ENCODE assay signal across 12 cellular contexts in the genomic region with DNA sequence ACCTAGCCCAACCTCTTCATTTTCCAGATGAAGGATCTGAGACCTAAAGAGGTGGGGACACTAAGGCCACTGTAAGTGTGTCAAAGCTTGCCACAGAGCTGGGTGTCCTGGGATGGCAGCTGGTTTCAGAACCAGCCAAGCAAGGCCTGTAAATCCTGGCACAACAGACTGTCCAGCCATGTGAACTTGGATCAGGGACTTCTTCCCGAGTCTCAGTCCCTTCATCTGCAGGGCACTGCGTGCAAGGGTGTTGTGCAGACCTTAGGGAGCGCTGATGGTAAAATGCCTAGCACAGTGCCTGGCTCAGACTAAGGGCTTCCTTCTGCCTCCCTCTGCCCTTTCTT.
A peak's percentile ranks its signal among the peaks of the same experiment; 100 is the strongest.
DNase-seq lines count a peak whose midpoint lies in the region; ATAC-seq and TF ChIP-seq lines count a peak whose summit lies in the region.
"Had no signal": no experiment of that assay in that cellular context is flagged by ENCODE, and none has a peak within 500 bp of the region (broad histone marks: within the 10 kb centered on the region; RNA-seq: fewer than 3 reads in every experiment).

No MANE protein-coding gene starts in this region.

- ATAC-seq in right lobe of liver (peak; percentile 0 to 29 (median 20)), GM18873 (IDR thresholded peaks at IDR 0.05; ENCODE audit: low FRiP score, unreplicated experiment) (no peak), GM21423 (IDR thresholded peaks at IDR 0.05; ENCODE audit: unreplicated experiment) (no peak)
- ATAC-seq: activated naive CD4-positive, alpha-beta T cell treated with anti-CD3 and anti-CD28 coated beads, Interleukin-2, amount 50 U/mL, for 72 hours; naive thymus-derived CD4-positive, alpha-beta T cell had no signal

- peak overlapping the region; percentile 50 for H3K4me2 ChIP-seq in GM23248 (ENCODE audit: unreplicated experiment)

- no peaks in the 10 kb centered on the region for H3K36me3 ChIP-seq in GM23248 (ENCODE audit: low read depth)
- no peaks in the 10 kb centered on the region for H3K36me3 ChIP-seq in right lobe of liver
- no peaks in the 10 kb centered on the region for H3K36me3 ChIP-seq in stomach
- H3K36me3 ChIP-seq in testis (ENCODE audit: low read depth, missing control alignments) = no peaks in the 10 kb centered on the region

- in situ Hi-C loops in GM23248 (cut with MboI) = no loop called here

- no peaks in the 10 kb centered on the region for H3K27me3 ChIP-seq in GM23248 (replicated peaks; ENCODE audit: insufficient read depth)
- no peaks in the 10 kb centered on the region for H3K27me3 ChIP-seq in right lobe of liver
- no peaks in the 10 kb centered on the region for H3K27me3 ChIP-seq in stomach
- H3K27me3 ChIP-seq in testis = no peaks in the 10 kb centered on the region

- H4K20me1 ChIP-seq in GM23248 (ENCODE audit: insufficient read depth) = no peaks in the 10 kb centered on the region

- no peaks in the 10 kb centered on the region for H3K79me2 ChIP-seq in GM23248 (ENCODE audit: insufficient read depth)

- no peaks in the 10 kb centered on the region for H3K9me2 ChIP-seq in GM23248 (ENCODE audit: insufficient read depth)

- 39 to 48% methylated on average over 3 of the region's 3 CpGs for WGBS in GM23248 (ENCODE audit: low coverage in 1 of 2, low lambda C conversion rate in 2 of 2, missing lambda C conversion rate in 2 of 2), 2 experiments
- WGBS in right lobe of liver (ENCODE audit: insufficient coverage, low coverage, low lambda C conversion rate, missing lambda C conversion rate) = 60% methylated on average over 1 of the region's 3 CpGs
- WGBS in stomach, 5 donors = 43 to 70% (median 53%) methylated on average over 3 of the region's 3 CpGs
- WGBS in testis, 2 donors = 80 to 90% methylated on average over 3 of the region's 3 CpGs

- peak; percentile 51 for DNase-seq in GM23248
- peak in 1 of 3 donors; percentile 62 for DNase-seq in right lobe of liver
- no peak for DNase-seq in stomach
- no peak for DNase-seq in testis
- no peak for DNase-seq in putamen (ENCODE audit: low spot score)
- DNase-seq: immature natural killer cell; naive thymus-derived CD4-positive, alpha-beta T cell; NCI-H524 had no signal

- H3K4me1 ChIP-seq in GM23248 (ENCODE audit: insufficient read depth) (peaks cover 33% of the 10 kb centered on the region), right lobe of liver (peaks cover 0 to 74% (median 30%) of the 10 kb centered on the region in 4 donors), stomach (peaks cover 51 to 75% (median 59%) of the 10 kb centered on the region in 4 donors), testis (peaks cover 30% of the 10 kb centered on the region)

- TF ChIP-seq EP300 in stomach (IDR thresholded peaks at IDR 0.05) = no peak

- no peak overlapping the region; the same call in 1 of the 2 replicates for H3K4me3 ChIP-seq in GM23248
- no peak overlapping the region for H3K4me3 ChIP-seq in right lobe of liver
- H3K4me3 ChIP-seq in stomach = no peak overlapping the region
- no peak overlapping the region for H3K4me3 ChIP-seq in testis

- TF ChIP-seq CTCF in right lobe of liver (IDR thresholded peaks at IDR 0.05) (no peak), stomach (IDR thresholded peaks at IDR 0.05) (no peak), testis (IDR thresholded peaks at IDR 0.05) (no peak)

- H3K9me3 ChIP-seq in GM23248 (ENCODE audit: low read depth) (no peaks in the 10 kb centered on the region), right lobe of liver (no peaks in the 10 kb centered on the region), stomach (peaks cover 0 to 3% (median 0%) of the 10 kb centered on the region in 4 donors), testis (no peaks in the 10 kb centered on the region)

- H3K9ac ChIP-seq in GM23248 = peak overlapping the region; percentile 79

- H3F3A ChIP-seq in GM23248 (ENCODE audit: insufficient read depth) = peaks cover 27% of the 10 kb centered on the region

- TF ChIP-seq POLR2A in right lobe of liver (IDR thresholded peaks at IDR 0.05) = no peak
- no peak for TF ChIP-seq POLR2A in stomach (IDR thresholded peaks at IDR 0.05)
- no peak for TF ChIP-seq POLR2A in testis (IDR thresholded peaks at IDR 0.05)

- H3K27ac ChIP-seq in GM23248 (peak overlapping the region; percentile 99), cingulate gyrus (ENCODE audit: low read depth, low read length) (peak overlapping the region; percentile 73), right lobe of liver (peak overlapping the region; percentile 70 to 87 (median 81)), stomach (peak overlapping the region; percentile 68 to 84 (median 82)), testis (no peak overlapping the region)

- H2AFZ ChIP-seq in GM23248 = peak overlapping the region; percentile 72

- intact Hi-C loops in right lobe of liver (cut with DNase I) = no loop called here
- intact Hi-C loops in stomach (cut with DNase I; ENCODE audit: low total_unique reads) = no loop called here
- intact Hi-C loops in testis (cut with DNase I; ENCODE audit: low total_unique reads) = no loop called here

Comparison
In these comparisons a context has a peak if more than half of its experiments do, and no peak if none do; other contexts are left out.
1. H3K27ac ChIP-seq: peak in GM23248 (single experiment), cingulate gyrus (single experiment), right lobe of liver (3 of 3) and stomach (5 of 5); none in testis (0 of 2).
2. ATAC-seq: peak in right lobe of liver (4 of 4); none in GM18873 (single experiment) and GM21423 (single experiment).